Comparison of ENCODE assay signal across 8 cellular contexts in genomic region chr2:95414015-95414594, GRCh38. TPM values are rescaled to one million over a fixed set of nuclear protein-coding genes. Genes with fewer than 3 reads are reported as not detected.
DNase-seq lines count a peak whose midpoint lies in the region; ATAC-seq and TF ChIP-seq lines count a peak whose summit lies in the region.
"Not testable (repeated sequence)": the region's sequence is repeated elsewhere in the genome, so short reads cannot be mapped to it uniquely, and the experiment has no call there.

No MANE protein-coding gene starts in this region.

- not testable (repeated sequence) for H3K27me3 ChIP-seq in body of pancreas, sigmoid colon

- TF ChIP-seq POLR2A in body of pancreas (IDR thresholded peaks at IDR 0.05); sigmoid colon (IDR thresholded peaks at IDR 0.05): not testable (repeated sequence)

- intact Hi-C loops in body of pancreas (cut with DNase I), result not testable (repeated sequence)
- intact Hi-C loops in sigmoid colon (cut with DNase I), result loop anchor here (5.0 kb wide), 2 partner anchors 113 to 313 kb away; no protein-coding TSS in a partner anchor

- peak; percentile 87 for TF ChIP-seq CTCF in AG09309 (IDR thresholded peaks at IDR 0.05; ENCODE audit: control insufficient read depth, insufficient read depth, low read depth, low read length, missing control alignments)
- peak; percentile 72 for TF ChIP-seq CTCF in WI38 (IDR thresholded peaks at IDR 0.05; ENCODE audit: low read depth, low read length)
- TF ChIP-seq CTCF in body of pancreas (IDR thresholded peaks at IDR 0.05), result peak; percentile 63 to 89 (median 84)
- peak; percentile 58 to 80 (median 77) for TF ChIP-seq CTCF in sigmoid colon (IDR thresholded peaks at IDR 0.05)

- not testable (repeated sequence) for H3K36me3 ChIP-seq in body of pancreas (replicated peaks in 1 of 2; ENCODE audit: insufficient read depth in 1 of 2, low read depth in 2 of 2); sigmoid colon

- H3K4me3 ChIP-seq in AG09309 (ENCODE audit: control insufficient read depth, low read depth, low read length); WI38 (ENCODE audit: low read depth, low read length); body of pancreas; sigmoid colon: not testable (repeated sequence)

- peak; percentile 89 for ATAC-seq in GM19023 (IDR thresholded peaks at IDR 0.05; ENCODE audit: unreplicated experiment)
- ATAC-seq in HG03342 (IDR thresholded peaks at IDR 0.05; ENCODE audit: unreplicated experiment), result peak; percentile 84
- peak; percentile 95 for ATAC-seq in body of pancreas

- H3K9me3 ChIP-seq in body of pancreas, sigmoid colon: not testable (repeated sequence)

- WGBS in body of pancreas, 2 donors, result 33 to 56% methylated on average over 6 to 9 of the region's 9 CpGs
- WGBS in sigmoid colon, 2 donors, result 49 to 55% methylated on average over 7 to 8 of the region's 9 CpGs

- DNase-seq in AG09309 (ENCODE audit: low read depth) (peak; percentile 20), NCI-H226 (peak; percentile 57), body of pancreas (peak; percentile 82 to 89 (median 86)), hippocampal formation (lab: John Stamatoyannopoulos, UW) (peak; percentile 66 to 85), sigmoid colon (peak; percentile 91)

- H3K27ac ChIP-seq in body of pancreas, sigmoid colon: not testable (repeated sequence)

- H3K4me1 ChIP-seq in body of pancreas, sigmoid colon: not testable (repeated sequence)

- TF ChIP-seq EP300 in sigmoid colon (IDR thresholded peaks at IDR 0.05), result not testable (repeated sequence)

RNA-seq across cellular contexts. Expression of gene FAHD2A, which starts 11.6 kb away (rescaled TPM):
- total RNA-seq in body of pancreas (10 to 100 TPM; 15.2 to 18.9 TPM), sigmoid colon (10 to 100 TPM in 3 of 4 donors, 1 to 10 TPM in 1; 8.9 to 19.4 (median 11.8) TPM)
- 10 to 100 TPM; 19.7 to 30.5 (median 27.0) TPM for polyA plus RNA-seq in sigmoid colon

Comparison
In these comparisons a context has a peak if more than half of its experiments do, and no peak if none do; other contexts are left out.
1. DNase-seq: peak in every context shown above with its lines; median percentile 91 in sigmoid colon; 86 in body of pancreas; 76 in hippocampal formation; 57 in NCI-H226; 20 in AG09309.